Comparison of ENCODE assay signal across 7 cellular contexts in genomic region chr7:39733881-39734571, GRCh38.
DNase-seq lines count a peak whose midpoint lies in the region; TF ChIP-seq lines count a peak whose summit lies in the region.

No MANE protein-coding gene starts in this region.

- H3K27me3 Mint-ChIP-seq in activated CD4-positive, alpha-beta T cell treated with anti-CD3 and anti-CD28 coated beads, Interleukin-2, amount 10 ng/mL, durations not matched to agents 24 days and 14 days, result peaks cover 4% of the 10 kb centered on the region

- no peak for TF ChIP-seq CTCF in DOHH2 (IDR thresholded peaks at IDR 0.05; ENCODE audit: low read depth, low read length, poor library complexity, severe bottlenecking)
- no peak for TF ChIP-seq CTCF in fibroblast of pulmonary artery (IDR thresholded peaks at IDR 0.05; ENCODE audit: low read length, missing control alignments)

- DNase-seq in HK-2 (ENCODE audit: unreplicated experiment) (peak; percentile 68), fibroblast of pulmonary artery (ENCODE audit: low read depth) (peak; percentile 81), pons (ENCODE audit: low spot score) (peak; percentile 23), NCI-H1694 (lab: John Stamatoyannopoulos, UW) (no peak), DMS114 treated with DMSO at 0.1 percent for 48 hours (lab: John Stamatoyannopoulos, UW; ENCODE audit: unreplicated experiment) (no peak)
- peak; percentile 66 for DNase-seq in activated CD4-positive, alpha-beta T cell treated with anti-CD3 and anti-CD28 coated beads, Interleukin-2, amount 10 ng/mL, durations not matched to agents 24 days and 14 days

- H3K9me3 ChIP-seq in DOHH2 (ENCODE audit: control insufficient read depth, insufficient read depth, low read length), result no peaks in the 10 kb centered on the region

- H3K79me2 ChIP-seq in DOHH2 (ENCODE audit: control insufficient read depth, low read length), result peaks cover 46% of the 10 kb centered on the region

- peak overlapping the region; percentile 70 for H3K27ac ChIP-seq in DOHH2 (ENCODE audit: low read depth, low read length)

- H3K4me3 ChIP-seq in DOHH2 (ENCODE audit: low read length) (peak overlapping the region; percentile 77), fibroblast of pulmonary artery (replicated peaks; ENCODE audit: low read depth, low read length) (peak overlapping the region; percentile 53)

- peaks cover 20% of the 10 kb centered on the region for H3K36me3 ChIP-seq in DOHH2 (ENCODE audit: control insufficient read depth, low read length)

- H3K9me3 Mint-ChIP-seq in activated CD4-positive, alpha-beta T cell treated with anti-CD3 and anti-CD28 coated beads, Interleukin-2, amount 10 ng/mL, durations not matched to agents 24 days and 14 days, result peaks cover 3% of the 10 kb centered on the region

- H3K27me3 ChIP-seq in DOHH2 (ENCODE audit: control insufficient read depth, low read length), result no peaks in the 10 kb centered on the region

- no peaks in the 10 kb centered on the region for H3F3A ChIP-seq in DOHH2 (ENCODE audit: control insufficient read depth, insufficient read depth)

- no peaks in the 10 kb centered on the region for H3K9me2 ChIP-seq in DOHH2 (replicated peaks; ENCODE audit: control insufficient read depth, low read length)

- H3K36me3 Mint-ChIP-seq in activated CD4-positive, alpha-beta T cell treated with anti-CD3 and anti-CD28 coated beads, Interleukin-2, amount 10 ng/mL, durations not matched to agents 24 days and 14 days (ENCODE audit: low read depth), result peaks cover 2% of the 10 kb centered on the region

- peaks cover 30% of the 10 kb centered on the region for H3K4me1 Mint-ChIP-seq in activated CD4-positive, alpha-beta T cell treated with anti-CD3 and anti-CD28 coated beads, Interleukin-2, amount 10 ng/mL, durations not matched to agents 24 days and 14 days

- no peaks in the 10 kb centered on the region for H4K20me1 ChIP-seq in DOHH2 (ENCODE audit: control insufficient read depth, insufficient read depth, low read depth, low read length)

- peak overlapping the region; percentile 90 for H3K4me3 Mint-ChIP-seq in activated CD4-positive, alpha-beta T cell treated with anti-CD3 and anti-CD28 coated beads, Interleukin-2, amount 10 ng/mL, durations not matched to agents 24 days and 14 days

- peaks cover 43% of the 10 kb centered on the region for H3K4me1 ChIP-seq in DOHH2 (ENCODE audit: control insufficient read depth, low read length)

- H3K4me2 ChIP-seq in DOHH2 (ENCODE audit: low read length), result peak overlapping the region; percentile 83

- peak overlapping the region; percentile 92 for H3K27ac Mint-ChIP-seq in activated CD4-positive, alpha-beta T cell treated with anti-CD3 and anti-CD28 coated beads, Interleukin-2, amount 10 ng/mL, durations not matched to agents 24 days and 14 days

- intact Hi-C loops in activated CD4-positive, alpha-beta T cell treated with anti-CD3 and anti-CD28 coated beads, Interleukin-2, amount 10 ng/mL, durations not matched to agents 24 days and 14 days (cut with micrococcal nuclease), result loop anchor here (1.0 to 10.0 kb wide), 7 partner anchors 47 to 829 kb away; partner anchors contain the start of genes MPLKIP, RALA and VPS41

Comparison
In these comparisons a context has a peak if more than half of its experiments do, and no peak if none do; other contexts are left out.
1. DNase-seq: peak in HK-2 (single experiment), activated CD4-positive, alpha-beta T cell treated with anti-CD3 and anti-CD28 coated beads, Interleukin-2, amount 10 ng/mL, durations not matched to agents 24 days and 14 days (single experiment), fibroblast of pulmonary artery (single experiment) and pons (single experiment); none in NCI-H1694 (single experiment) and DMS114 treated with DMSO at 0.1 percent for 48 hours (single experiment).